15 cellular contexts compared by ENCODE assay signal in the genomic region with DNA sequence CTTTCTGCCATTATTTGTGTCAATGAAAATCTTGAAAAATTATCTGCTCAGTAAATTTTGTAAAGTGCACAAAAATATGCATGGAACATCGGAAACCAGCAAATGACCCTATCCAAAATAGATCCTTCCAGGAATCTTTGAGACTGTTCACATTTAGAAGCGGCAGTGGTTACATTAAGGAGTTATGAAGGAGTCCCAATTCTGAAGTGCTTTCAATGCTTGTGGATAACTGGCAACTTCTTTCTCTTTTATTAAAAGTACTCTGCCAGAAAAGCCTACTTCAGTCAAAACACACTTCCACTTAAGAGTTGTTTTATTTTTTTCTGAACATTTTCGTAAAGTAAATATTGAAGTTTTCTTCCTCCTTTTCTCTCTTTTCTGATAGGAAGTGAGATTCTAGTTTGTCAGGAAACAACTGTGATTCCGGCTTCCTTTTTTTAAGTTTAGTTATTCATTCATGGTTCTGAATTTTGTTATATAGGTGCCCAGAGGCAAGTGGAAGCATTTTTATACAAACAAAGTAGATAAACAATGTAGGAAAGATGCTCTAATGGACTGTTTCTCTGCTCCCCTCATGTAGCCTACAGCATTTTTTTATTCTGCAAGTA.
DNase-seq lines count a peak whose midpoint lies in the region; ATAC-seq, FAIRE-seq and TF ChIP-seq lines count a peak whose summit lies in the region.
"Had no signal": no experiment of that assay in that cellular context is flagged by ENCODE, and none has a peak within 500 bp of the region (broad histone marks: within the 10 kb centered on the region; RNA-seq: fewer than 3 reads in every experiment).

No MANE protein-coding gene starts in this region.

- H3K36me3 Mint-ChIP-seq in activated B cell treated with CpG ODN at 0.5 μM for 24 hours (ENCODE audit: low read depth) (no peaks in the 10 kb centered on the region), WTC11 (no peaks in the 10 kb centered on the region)

- H3K4me2 ChIP-seq in BLaER1 treated with 17β-estradiol and CSF1 and Interleukin-3, amounts not matched to agents 10 nM and 100 nM, result peak overlapping the region; percentile 64 to 87 (median 77)
- H3K4me2 ChIP-seq in osteoblast (ENCODE audit: insufficient read depth, low read length) (peak overlapping the region; percentile 77), Karpas-422 (ENCODE audit: low read depth, low read length, poor library complexity, severe bottlenecking) (no peak overlapping the region)

- 59% methylated on average over 4 of the region's 4 CpGs for WGBS in esophagus muscularis mucosa

- H3K9me3 ChIP-seq in BLaER1 treated with 17β-estradiol and CSF1 and Interleukin-3, amounts not matched to agents 10 nM and 100 nM (replicated peaks in 1 of 11), result peaks cover 0 to 5% (median 0%) of the 10 kb centered on the region in 11 experiments; a peak in 2 of 22 replicates
- no peaks in the 10 kb centered on the region for H3K9me3 ChIP-seq in esophagus muscularis mucosa
- H3K9me3 ChIP-seq in osteoblast (ENCODE audit: low read depth, low read length), result no peaks in the 10 kb centered on the region
- H3K9me3 ChIP-seq in Karpas-422 (ENCODE audit: low read length), result no peaks in the 10 kb centered on the region
- H3K9me3 ChIP-seq: esophagus squamous epithelium had no signal

- no peaks in the 10 kb centered on the region for H3K27me3 ChIP-seq in BLaER1 treated with 17β-estradiol and CSF1 and Interleukin-3, amounts not matched to agents 10 nM and 100 nM
- H3K27me3 ChIP-seq in esophagus muscularis mucosa (no peaks in the 10 kb centered on the region), osteoblast (ENCODE audit: insufficient read depth, low read length) (no peaks in the 10 kb centered on the region), Karpas-422 (ENCODE audit: low read length) (no peaks in the 10 kb centered on the region)

- H4K20me1 ChIP-seq in BLaER1 treated with 17β-estradiol and CSF1 and Interleukin-3, amounts not matched to agents 10 nM and 100 nM, result no peaks in the 10 kb centered on the region
- H4K20me1 ChIP-seq in osteoblast (ENCODE audit: insufficient read depth, low read length) (no peaks in the 10 kb centered on the region), Karpas-422 (ENCODE audit: insufficient read depth, low read depth, low read length) (no peaks in the 10 kb centered on the region)

- H3K9me3 Mint-ChIP-seq in activated B cell treated with CpG ODN at 0.5 μM for 24 hours (no peaks in the 10 kb centered on the region), WTC11 (no peaks in the 10 kb centered on the region)

- peak overlapping the region; percentile 78 for H2AFZ ChIP-seq in osteoblast (ENCODE audit: low read length)
- no peak overlapping the region for H2AFZ ChIP-seq in Karpas-422 (ENCODE audit: low read length)

- no peak for ATAC-seq in activated B cell treated with CpG ODN at 0.5 μM for 24 hours (ENCODE audit: low read depth)
- no peak for ATAC-seq in WTC11

- peaks cover 37% of the 10 kb centered on the region for H3K4me1 Mint-ChIP-seq in activated B cell treated with CpG ODN at 0.5 μM for 24 hours
- peaks cover 23% of the 10 kb centered on the region for H3K4me1 Mint-ChIP-seq in WTC11

- H3K9ac ChIP-seq in BLaER1 treated with 17β-estradiol and CSF1 and Interleukin-3, amounts not matched to agents 10 nM and 100 nM, result peak overlapping the region in 10 of 11 experiments; percentile 5 to 61 (median 34); a peak in 10 of 22 replicates
- H3K9ac ChIP-seq in Karpas-422 (ENCODE audit: low read length), result no peak overlapping the region

- CTCF ChIA-PET in activated B cell treated with CpG ODN at 0.5 μM for 24 hours (lab: Charles Lee), result no interaction called here
- CTCF ChIA-PET in WTC11 (lab: Charles Lee), result no interaction called here

- H3K27ac Mint-ChIP-seq in activated B cell treated with CpG ODN at 0.5 μM for 24 hours (peak overlapping the region; percentile 43), WTC11 (no peak overlapping the region)

- H3K4me3 ChIP-seq in BLaER1 treated with 17β-estradiol and CSF1 and Interleukin-3, amounts not matched to agents 10 nM and 100 nM, result peak overlapping the region; percentile 7 to 58 (median 40); a peak in 15 of 20 replicates
- H3K4me3 ChIP-seq in esophagus muscularis mucosa, result peak overlapping the region in 1 of 4 donors; percentile 16
- H3K4me3 ChIP-seq in osteoblast (ENCODE audit: insufficient read depth, low read length), result no peak overlapping the region
- no peak overlapping the region for H3K4me3 ChIP-seq in Karpas-422 (ENCODE audit: low read length)
- H3K4me3 ChIP-seq: esophagus squamous epithelium had no signal

- H3K27ac ChIP-seq in BLaER1 treated with 17β-estradiol and CSF1 and Interleukin-3, amounts not matched to agents 10 nM and 100 nM, result peak overlapping the region in 10 of 11 experiments; percentile 32 to 65 (median 54); a peak in 18 of 22 replicates
- H3K27ac ChIP-seq in esophagus muscularis mucosa (replicated peaks in 1 of 4) (peak overlapping the region; percentile 33 to 62 (median 51)), osteoblast (ENCODE audit: low read depth, low read length) (peak overlapping the region; percentile 69), Karpas-422 (ENCODE audit: low read length) (no peak overlapping the region)
- H3K27ac ChIP-seq: esophagus squamous epithelium had no signal

- TF ChIP-seq EP300 in esophagus muscularis mucosa (IDR thresholded peaks at IDR 0.05), result no peak

- no peak for TF ChIP-seq POLR2A in esophagus muscularis mucosa (IDR thresholded peaks at IDR 0.05; ENCODE audit: low read depth)
- no peak for TF ChIP-seq POLR2A in GM12892 (IDR thresholded peaks at IDR 0.05; ENCODE audit: low read depth, low read length)

- no peaks in the 10 kb centered on the region for H3K27me3 Mint-ChIP-seq in activated B cell treated with CpG ODN at 0.5 μM for 24 hours
- H3K27me3 Mint-ChIP-seq in WTC11 (ENCODE audit: low read depth), result no peaks in the 10 kb centered on the region

- no peaks in the 10 kb centered on the region for H3K36me3 ChIP-seq in BLaER1 treated with 17β-estradiol and CSF1 and Interleukin-3, amounts not matched to agents 10 nM and 100 nM
- H3K36me3 ChIP-seq in esophagus muscularis mucosa (no peaks in the 10 kb centered on the region), osteoblast (ENCODE audit: insufficient read depth, low read length) (no peaks in the 10 kb centered on the region), Karpas-422 (ENCODE audit: insufficient read depth, low read length) (no peaks in the 10 kb centered on the region)
- H3K36me3 ChIP-seq: esophagus squamous epithelium had no signal

- intact Hi-C loops in activated B cell treated with CpG ODN at 0.5 μM for 24 hours (cut with micrococcal nuclease) (no loop called here), esophagus muscularis mucosa (cut with DNase I) (no loop called here)

- FAIRE-seq in GM12892 (lab: Jason Lieb, UNC), result no peak

- TF ChIP-seq CTCF in activated B cell treated with CpG ODN at 0.5 μM for 24 hours (IDR thresholded peaks at IDR 0.05) (no peak), esophagus muscularis mucosa (IDR thresholded peaks at IDR 0.05) (no peak), osteoblast (IDR thresholded peaks at IDR 0.05; ENCODE audit: extremely low read depth, low read depth, low read length) (no peak), WTC11 (IDR thresholded peaks at IDR 0.05) (no peak)

- peaks cover 39 to 61% (median 48%) of the 10 kb centered on the region in 10 experiments for H3K4me1 ChIP-seq in BLaER1 treated with 17β-estradiol and CSF1 and Interleukin-3, amounts not matched to agents 10 nM and 100 nM
- peaks cover 27 to 34% (median 28%) of the 10 kb centered on the region in 4 donors for H3K4me1 ChIP-seq in esophagus muscularis mucosa
- H3K4me1 ChIP-seq in osteoblast (ENCODE audit: insufficient read depth, low read length), result peaks cover 17% of the 10 kb centered on the region
- no peaks in the 10 kb centered on the region for H3K4me1 ChIP-seq in Karpas-422 (ENCODE audit: low read length)

- no peaks in the 10 kb centered on the region for H3K79me2 ChIP-seq in osteoblast (ENCODE audit: insufficient read depth, low read length)
- no peaks in the 10 kb centered on the region for H3K79me2 ChIP-seq in Karpas-422 (ENCODE audit: low read length)

- H3K9me2 ChIP-seq in Karpas-422 (replicated peaks; ENCODE audit: insufficient read depth, low read length), result no peaks in the 10 kb centered on the region

- POLR2A ChIA-PET in activated B cell treated with CpG ODN at 0.5 μM for 24 hours (lab: Charles Lee), result no interaction called here
- POLR2A ChIA-PET in WTC11 (lab: Charles Lee), result no interaction called here

- H3K4me3 Mint-ChIP-seq in activated B cell treated with CpG ODN at 0.5 μM for 24 hours, result peak overlapping the region; percentile 39
- no peak overlapping the region for H3K4me3 Mint-ChIP-seq in WTC11

- DNase-seq in activated B cell treated with CpG ODN at 0.5 μM for 24 hours, result no peak
- no peak for DNase-seq in esophagus muscularis mucosa (ENCODE audit: extremely low spot score)
- DNase-seq in osteoblast (ENCODE audit: insufficient read length, low spot score, missing footprints), result no peak
- DNase-seq in Karpas-422, result no peak
- DNase-seq in WTC11 (ENCODE audit: low spot score), result no peak
- DNase-seq in GM12892 (ENCODE audit: insufficient read length), result no peak
- DNase-seq in putamen (ENCODE audit: low spot score), result no peak
- DNase-seq: activated CD4-positive, alpha-beta T cell treated with anti-CD3 and anti-CD28 coated beads for 4 hours; aorta; Calu3; esophagus squamous epithelium; islet precursor cell; NCI-H524; stimulated activated CD4-positive, alpha-beta T cell treated with anti-CD3 and anti-CD28 coated beads, Interleukin-2, amount 100 ng/mL, for 48 hours had no signal

TF ChIP-seq in WTC11, 78 proteins besides CTCF, POLR2A, EP300 and RAD21 (continues in another document):
- TF ChIP-seq, protein P1, sequence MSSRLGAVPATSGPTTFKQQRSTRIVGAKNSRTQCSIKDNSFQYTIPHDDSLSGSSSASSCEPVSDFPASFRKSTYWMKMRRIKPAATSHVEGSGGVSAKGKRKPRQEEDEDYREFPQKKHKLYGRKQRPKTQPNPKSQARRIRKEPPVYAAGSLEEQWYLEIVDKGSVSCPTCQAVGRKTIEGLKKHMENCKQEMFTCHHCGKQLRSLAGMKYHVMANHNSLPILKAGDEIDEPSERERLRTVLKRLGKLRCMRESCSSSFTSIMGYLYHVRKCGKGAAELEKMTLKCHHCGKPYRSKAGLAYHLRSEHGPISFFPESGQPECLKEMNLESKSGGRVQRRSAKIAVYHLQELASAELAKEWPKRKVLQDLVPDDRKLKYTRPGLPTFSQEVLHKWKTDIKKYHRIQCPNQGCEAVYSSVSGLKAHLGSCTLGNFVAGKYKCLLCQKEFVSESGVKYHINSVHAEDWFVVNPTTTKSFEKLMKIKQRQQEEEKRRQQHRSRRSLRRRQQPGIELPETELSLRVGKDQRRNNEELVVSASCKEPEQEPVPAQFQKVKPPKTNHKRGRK (CRISPR knock-in tag; IDR thresholded peaks at IDR 0.05; ENCODE audit: borderline replicate concordance), result no peak
- TF ChIP-seq, protein P2, sequence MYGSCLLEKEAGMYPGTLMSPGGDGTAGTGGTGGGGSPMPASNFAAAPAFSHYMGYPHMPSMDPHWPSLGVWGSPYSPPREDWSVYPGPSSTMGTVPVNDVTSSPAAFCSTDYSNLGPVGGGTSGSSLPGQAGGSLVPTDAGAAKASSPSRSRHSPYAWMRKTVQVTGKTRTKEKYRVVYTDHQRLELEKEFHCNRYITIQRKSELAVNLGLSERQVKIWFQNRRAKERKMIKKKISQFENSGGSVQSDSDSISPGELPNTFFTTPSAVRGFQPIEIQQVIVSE (CRISPR knock-in tag; IDR thresholded peaks at IDR 0.05; ENCODE audit: borderline replicate concordance), result no peak
- no peak for TF ChIP-seq ZNF671 (CRISPR knock-in tag; IDR thresholded peaks at IDR 0.05)

Comparison
In these comparisons a context has a peak if more than half of its experiments do, and no peak if none do; other contexts are left out.
1. H3K4me3 ChIP-seq: peak in BLaER1 treated with 17β-estradiol and CSF1 and Interleukin-3, amounts not matched to agents 10 nM and 100 nM (10 of 10); none in osteoblast (single experiment) and Karpas-422 (single experiment).